25 cellular contexts compared by ENCODE assay signal in genomic region chr5:1550287-1551076, GRCh38. TPM values are rescaled to one million over a fixed set of nuclear protein-coding genes. Genes with fewer than 3 reads are reported as not detected.
DNase-seq lines count a peak whose midpoint lies in the region; ATAC-seq and TF ChIP-seq lines count a peak whose summit lies in the region.
"Had no signal": no experiment of that assay in that cellular context is flagged by ENCODE, and none has a peak within 500 bp of the region (broad histone marks: within the 10 kb centered on the region; RNA-seq: fewer than 3 reads in every experiment).

No MANE protein-coding gene starts in this region.

- H3K9me3 ChIP-seq in lung (ENCODE audit: control insufficient read depth in 2 of 2, insufficient read depth in 1 of 2, low read length in 1 of 2): peaks cover 0 to 1% of the 10 kb centered on the region in 2 donors
- H3K9me3 ChIP-seq in upper lobe of right lung: no peaks in the 10 kb centered on the region
- H3K9me3 ChIP-seq: ascending aorta, ovary had no signal

- H3K4me3 Mint-ChIP-seq in brain: peak overlapping the region in 1 of 5 experiments; percentile 81
- H3K4me3 Mint-ChIP-seq: activated CD4-positive, alpha-beta T cell treated with anti-CD3 and anti-CD28 coated beads for 36 hours; activated naive CD8-positive, alpha-beta T cell treated with anti-CD3 and anti-CD28 coated beads for 36 hours; CD4-positive, alpha-beta memory T cell; naive thymus-derived CD8-positive, alpha-beta T cell; T-helper 1 cell treated with Interleukin-12 subunit alpha and Interleukin-12 subunit beta and Interleukin-4 antibody, amounts not matched to agents 30 μg/mL and 1 μg/mL, for 36 hours had no signal

- H3K4me1 ChIP-seq in lung (ENCODE audit: control insufficient read depth in 2 of 2, insufficient read depth in 2 of 2, low read length in 2 of 2) (peaks cover 0 to 6% of the 10 kb centered on the region in 2 donors), upper lobe of right lung (peaks cover 7% of the 10 kb centered on the region)
- H3K4me1 ChIP-seq: ascending aorta had no signal

- peaks cover 0 to 5% (median 0%) of the 10 kb centered on the region in 5 experiments for H3K9me3 Mint-ChIP-seq in brain
- H3K9me3 Mint-ChIP-seq: activated naive CD8-positive, alpha-beta T cell treated with anti-CD3 and anti-CD28 coated beads for 36 hours; activated T-helper 2 cell treated with anti-CD3 and anti-CD28 coated beads, Interferon-gamma antibody, Interleukin-2, Interleukin-4, amounts not matched to agents 10 μg/mL and 5 μg/mL and 100 μg/mL, durations not matched to agents 14 hours and 24 hours and 36 hours; naive thymus-derived CD8-positive, alpha-beta T cell; T-helper 1 cell treated with Interleukin-12 subunit alpha and Interleukin-12 subunit beta and Interleukin-4 antibody, amounts not matched to agents 30 μg/mL and 1 μg/mL, for 36 hours had no signal

- no peak for ATAC-seq in lung (ENCODE audit: insufficient read depth, low FRiP score)
- ATAC-seq in upper lobe of right lung: no peak
- ATAC-seq in GM18867 (IDR thresholded peaks at IDR 0.05; ENCODE audit: unreplicated experiment): no peak
- no peak for ATAC-seq in HG03039 (IDR thresholded peaks at IDR 0.05; ENCODE audit: unreplicated experiment)
- ATAC-seq: activated CD4-positive, alpha-beta T cell treated with anti-CD3 and anti-CD28 coated beads for 36 hours; left cardiac atrium; naive thymus-derived CD8-positive, alpha-beta T cell; right cardiac atrium; stimulated activated naive CD8-positive, alpha-beta T cell treated with anti-CD3 and anti-CD28 coated beads, Interleukin-15, Interleukin-2, amounts not matched to agents 100 U/mL and 50 U/mL, for 24 hours had no signal

- no peak overlapping the region for H3K4me3 ChIP-seq in lung
- H3K4me3 ChIP-seq in upper lobe of right lung: no peak overlapping the region
- H3K4me3 ChIP-seq: ascending aorta, ovary, SK-N-MC had no signal

- POLR2A ChIA-PET in GM10248 (lab: Yijun Ruan, JAX): no interaction called here

- intact Hi-C loops in upper lobe of right lung (cut with DNase I): no loop called here

- no peaks in the 10 kb centered on the region for H3K27me3 ChIP-seq in lung (ENCODE audit: control insufficient read depth, insufficient read depth)
- no peaks in the 10 kb centered on the region for H3K27me3 ChIP-seq in upper lobe of right lung
- H3K27me3 ChIP-seq: ascending aorta, ovary had no signal

- DNase-seq in GM10248 (ENCODE audit: extremely low spot score) (peak; percentile 13), lung (ENCODE audit: low spot score) (peak; percentile 27), upper lobe of right lung (no peak), iPS-NIHi11 (ENCODE audit: low spot score) (no peak)
- DNase-seq: activated CD4-positive, alpha-beta T cell treated with anti-CD3 and anti-CD28 coated beads for 36 hours; activated naive CD8-positive, alpha-beta T cell treated with anti-CD3 and anti-CD28 coated beads for 36 hours; CD4-positive, alpha-beta memory T cell; DMS153; GF-D8; Kasumi-1; left cardiac atrium; naive thymus-derived CD8-positive, alpha-beta T cell; NCI-H774; stimulated activated CD4-positive, alpha-beta T cell treated with anti-CD3 and anti-CD28 coated beads, Interleukin-15, amount 100 ng/mL, for 24 hours; stimulated activated naive CD8-positive, alpha-beta T cell treated with anti-CD3 and anti-CD28 coated beads, Interleukin-15, Interleukin-2, amounts not matched to agents 100 U/mL and 50 U/mL, for 24 hours had no signal

- CTCF ChIA-PET in GM10248 (lab: Yijun Ruan, JAX): interaction anchor here (0.6 to 1.5 kb wide), 4 partner anchors 71 to 1104 kb away, joined by 3 to 4 read pairs (median 3); no protein-coding TSS in a partner anchor

- no peaks in the 10 kb centered on the region for H3K36me3 Mint-ChIP-seq in brain
- H3K36me3 Mint-ChIP-seq: activated naive CD8-positive, alpha-beta T cell treated with anti-CD3 and anti-CD28 coated beads for 36 hours; CD4-positive, alpha-beta memory T cell had no signal

- peaks cover 61% of the 10 kb centered on the region for H3K4me1 Mint-ChIP-seq in brain
- H3K4me1 Mint-ChIP-seq: activated naive CD8-positive, alpha-beta T cell treated with anti-CD3 and anti-CD28 coated beads for 36 hours had no signal

- WGBS in lung, 2 donors: 85 to 92% methylated on average over 17 of the region's 17 CpGs

- no peaks in the 10 kb centered on the region for H3K36me3 ChIP-seq in lung (ENCODE audit: control insufficient read depth in 2 of 2, insufficient read depth in 2 of 2, low read length in 2 of 2)
- H3K36me3 ChIP-seq in upper lobe of right lung: no peaks in the 10 kb centered on the region
- H3K36me3 ChIP-seq: ascending aorta, ovary had no signal

- no peak for TF ChIP-seq CTCF in GM10248 (IDR thresholded peaks at IDR 0.05; ENCODE audit: control extremely low read depth, extremely low read depth, low read depth, missing control alignments)
- TF ChIP-seq CTCF in brain (conservative IDR thresholded peaks at IDR 0.05): no peak
- TF ChIP-seq CTCF in lung (IDR thresholded peaks at IDR 0.05; ENCODE audit: control extremely low read depth, extremely low read depth): no peak
- no peak for TF ChIP-seq CTCF in upper lobe of right lung (IDR thresholded peaks at IDR 0.05)

- peaks cover 5% of the 10 kb centered on the region for H3K27me3 Mint-ChIP-seq in brain
- H3K27me3 Mint-ChIP-seq: activated CD4-positive, alpha-beta T cell treated with anti-CD3 and anti-CD28 coated beads for 36 hours; activated naive CD8-positive, alpha-beta T cell treated with anti-CD3 and anti-CD28 coated beads for 36 hours; CD4-positive, alpha-beta memory T cell had no signal

- H3K27ac ChIP-seq in lung (ENCODE audit: low read depth in 1 of 2, low read length in 1 of 2) (peak overlapping the region in 1 of 2 donors; percentile 29), upper lobe of right lung (peak overlapping the region; percentile 0)
- H3K27ac ChIP-seq: ascending aorta, ovary, RWPE1, SK-N-MC had no signal

- peak overlapping the region; percentile 87 to 98 (median 92) for H3K27ac Mint-ChIP-seq in brain
- H3K27ac Mint-ChIP-seq: activated CD4-positive, alpha-beta T cell treated with anti-CD3 and anti-CD28 coated beads for 36 hours; activated naive CD8-positive, alpha-beta T cell treated with anti-CD3 and anti-CD28 coated beads for 36 hours; activated T-helper 2 cell treated with anti-CD3 and anti-CD28 coated beads, Interferon-gamma antibody, Interleukin-2, Interleukin-4, amounts not matched to agents 10 μg/mL and 5 μg/mL and 100 μg/mL, durations not matched to agents 14 hours and 24 hours and 36 hours; naive thymus-derived CD8-positive, alpha-beta T cell; T-helper 1 cell treated with Interleukin-12 subunit alpha and Interleukin-12 subunit beta and Interleukin-4 antibody, amounts not matched to agents 30 μg/mL and 1 μg/mL, for 36 hours had no signal

RNA-seq across cellular contexts. Expression of gene LPCAT1, which starts 26.7 kb away (rescaled TPM):
- polyA plus RNA-seq in brain (ENCODE audit: insufficient read depth, low read depth, low replicate concordance): 81.3 TPM
- 100 to 1,000 TPM; 320 to 565 TPM for total RNA-seq in lung
- polyA plus RNA-seq in lung: 100 to 1,000 TPM; 198 to 669 TPM
- total RNA-seq in upper lobe of right lung: 690 TPM

Comparison
In these comparisons a context has a peak if more than half of its experiments do, and no peak if none do; other contexts are left out.
1. DNase-seq: peak in GM10248 (single experiment) and lung (single experiment); none in upper lobe of right lung (single experiment) and iPS-NIHi11 (single experiment).